8 cellular contexts compared by ENCODE assay signal in genomic region chr17:17001874-17002520, GRCh38. TPM values are rescaled to one million over a fixed set of nuclear protein-coding genes. Genes with fewer than 3 reads are reported as not detected.
DNase-seq lines count a peak whose midpoint lies in the region; ATAC-seq and TF ChIP-seq lines count a peak whose summit lies in the region.

No MANE protein-coding gene starts in this region.

- H3K36me3 ChIP-seq in left lung: no peaks in the 10 kb centered on the region

- TF ChIP-seq CTCF in left lung (IDR thresholded peaks at IDR 0.05): peak; percentile 97 to 98

- H3K4me3 ChIP-seq in left lung: no peak overlapping the region

- DNase-seq in EL (peak; percentile 63), NCI-H446 treated with DMSO at 0.1 percent for 48 hours (lab: John Stamatoyannopoulos, UW) (peak; percentile 15), cerebellar cortex (ENCODE audit: low spot score) (peak; percentile 71), left lung (peak; percentile 78 to 95)
- peak; percentile 68 to 72 for DNase-seq in activated CD4-positive, alpha-beta T cell treated with anti-CD3 and anti-CD28 coated beads for 24 hours (ENCODE audit: low read depth in 2 of 2)
- DNase-seq in stimulated activated CD4-positive, alpha-beta T cell treated with anti-CD3 and anti-CD28 coated beads, TNF-alpha, amount 100 ng/mL, for 24 hours (ENCODE audit: low read depth in 3 of 3): peak; percentile 54 to 79 (median 62)

- H3K27ac ChIP-seq in left lung: no peak overlapping the region

- intact Hi-C loops in left lung (cut with DNase I): loop anchor here in 1 of 2 donors (10.0 kb wide), 1 partner anchor 213 kb away; no protein-coding TSS in a partner anchor

- H3K27me3 ChIP-seq in left lung: no peaks in the 10 kb centered on the region

- H3K4me1 ChIP-seq in left lung: peaks cover 0 to 6% of the 10 kb centered on the region in 2 donors

- peak; percentile 38 for ATAC-seq in HG03039 (IDR thresholded peaks at IDR 0.05; ENCODE audit: unreplicated experiment)
- ATAC-seq in left lung: peak; percentile 98
- no peak for ATAC-seq in GM19328 (IDR thresholded peaks at IDR 0.05; ENCODE audit: unreplicated experiment)

- H3K9me3 ChIP-seq in left lung: no peaks in the 10 kb centered on the region

RNA-seq across cellular contexts. Expression of gene TNFRSF13B, which starts 30.1 kb away (rescaled TPM):
- total RNA-seq in left lung: under 1 TPM; 0.61 to 0.79 TPM

RNA-seq across cellular contexts. Expression of gene MPRIP, which starts 40.3 kb away (rescaled TPM):
- total RNA-seq in left lung: 100 to 1,000 TPM; 259 to 338 TPM

Comparison
In these comparisons a context has a peak if more than half of its experiments do, and no peak if none do; other contexts are left out.
1. DNase-seq: peak in every context shown above with its lines; median percentile 86 in left lung; 71 in cerebellar cortex; 70 in activated CD4-positive, alpha-beta T cell treated with anti-CD3 and anti-CD28 coated beads for 24 hours; 63 in EL; 62 in stimulated activated CD4-positive, alpha-beta T cell treated with anti-CD3 and anti-CD28 coated beads, TNF-alpha, amount 100 ng/mL, for 24 hours; 15 in NCI-H446 treated with DMSO at 0.1 percent for 48 hours.